Comparison of ENCODE assay signal across 9 cellular contexts in the genomic region with DNA sequence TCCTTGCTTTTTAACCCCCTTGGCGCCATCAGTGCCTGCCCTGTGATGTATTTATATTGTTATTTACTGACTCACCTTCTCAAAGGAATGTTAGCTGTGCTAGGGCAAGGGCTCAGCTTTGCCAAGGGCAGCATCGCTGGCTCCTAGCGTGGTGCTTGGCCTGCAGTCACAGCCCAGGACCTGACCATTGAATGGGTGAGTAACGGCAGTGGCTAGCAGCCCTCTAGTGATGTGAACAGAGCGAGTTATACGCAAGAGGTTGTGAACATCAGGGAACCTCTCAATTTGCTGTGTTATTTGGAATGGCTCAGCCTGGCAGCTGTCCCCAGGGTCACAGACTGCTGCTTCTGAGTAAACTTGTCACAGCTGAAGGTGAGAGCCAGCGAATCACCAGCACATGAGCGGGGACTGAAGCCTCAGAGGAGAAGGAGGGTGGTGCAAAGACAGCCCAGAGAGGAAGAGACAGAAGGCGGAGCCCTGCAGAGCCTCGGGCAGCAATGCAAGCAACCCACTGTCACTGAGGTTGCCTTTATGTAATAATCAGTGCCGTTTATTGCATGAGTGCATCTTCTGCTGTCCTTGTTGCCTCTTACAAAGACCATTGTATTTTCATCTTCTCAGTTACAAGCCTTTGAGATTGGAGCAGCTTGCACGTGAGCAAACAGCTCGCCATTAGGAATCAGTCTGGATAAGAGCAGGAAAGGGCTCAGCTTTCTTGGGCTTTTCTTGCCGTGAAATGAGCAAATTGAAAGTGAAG.
A peak's percentile ranks its signal among the peaks of the same experiment; 100 is the strongest.
DNase-seq lines count a peak whose midpoint lies in the region; ATAC-seq, FAIRE-seq and TF ChIP-seq lines count a peak whose summit lies in the region.
"Had no signal": no experiment of that assay in that cellular context is flagged by ENCODE, and none has a peak within 500 bp of the region (broad histone marks: within the 10 kb centered on the region; RNA-seq: fewer than 3 reads in every experiment).

No MANE protein-coding gene starts in this region.

- H3K27me3 ChIP-seq in Karpas-422 (ENCODE audit: low read length): no peaks in the 10 kb centered on the region
- no peaks in the 10 kb centered on the region for H3K27me3 ChIP-seq in layer of hippocampus (ENCODE audit: control insufficient read depth, insufficient read depth, low read length)

- peaks cover 5% of the 10 kb centered on the region for H3K36me3 Mint-ChIP-seq in activated naive CD4-positive, alpha-beta T cell treated with anti-CD3 and anti-CD28 coated beads, Interleukin-2, amount 50 U/mL, for 24 hours
- H3K36me3 Mint-ChIP-seq: IgD-negative memory B cell had no signal

- no peaks in the 10 kb centered on the region for H3K9me3 ChIP-seq in Karpas-422 (ENCODE audit: low read length)

- no peak for FAIRE-seq in GM12891 (lab: Jason Lieb, UNC)

- H3K36me3 ChIP-seq in Karpas-422 (ENCODE audit: insufficient read depth, low read length): no peaks in the 10 kb centered on the region

- no peaks in the 10 kb centered on the region for H3K9me2 ChIP-seq in Karpas-422 (replicated peaks; ENCODE audit: insufficient read depth, low read length)

- H3K4me1 ChIP-seq in Karpas-422 (ENCODE audit: low read length): peaks cover 58% of the 10 kb centered on the region

- no peak overlapping the region for H2AFZ ChIP-seq in Karpas-422 (ENCODE audit: low read length)

- H3K9me3 Mint-ChIP-seq in activated naive CD4-positive, alpha-beta T cell treated with anti-CD3 and anti-CD28 coated beads, Interleukin-2, amount 50 U/mL, for 24 hours: no peaks in the 10 kb centered on the region

- TF ChIP-seq POLR2A in GM12891 (IDR thresholded peaks at IDR 0.05; ENCODE audit: low read depth, low read length): no peak

- peak overlapping the region; percentile 48 for H3K4me2 ChIP-seq in Karpas-422 (ENCODE audit: low read depth, low read length, poor library complexity, severe bottlenecking)

- peak overlapping the region; percentile 18; the same call in 1 of the 2 replicates for H3K4me3 ChIP-seq in Karpas-422 (ENCODE audit: low read length)

- no peaks in the 10 kb centered on the region for H3K27me3 Mint-ChIP-seq in activated naive CD4-positive, alpha-beta T cell treated with anti-CD3 and anti-CD28 coated beads, Interleukin-2, amount 50 U/mL, for 24 hours

- peaks cover 98% of the 10 kb centered on the region for H3K79me2 ChIP-seq in Karpas-422 (ENCODE audit: low read length)

- DNase-seq in ACHN (peak; percentile 44), Karpas-422 (peak; percentile 81), AG08395 (ENCODE audit: low spot score) (no peak), GM12891 (ENCODE audit: insufficient read length, low spot score) (no peak)
- DNase-seq in effector CD4-positive, alpha-beta T cell: no peak

- no peak for ATAC-seq in GM21381 (IDR thresholded peaks at IDR 0.05; ENCODE audit: unreplicated experiment)

- peak overlapping the region; percentile 34 for H3K9ac ChIP-seq in Karpas-422 (ENCODE audit: low read length)

- peak overlapping the region; percentile 54 for H3K4me3 Mint-ChIP-seq in activated naive CD4-positive, alpha-beta T cell treated with anti-CD3 and anti-CD28 coated beads, Interleukin-2, amount 50 U/mL, for 24 hours
- H3K4me3 Mint-ChIP-seq: IgD-negative memory B cell had no signal

- H3K27ac ChIP-seq in Karpas-422 (ENCODE audit: low read length) (peak overlapping the region; percentile 12; the same call in 1 of the 2 replicates), layer of hippocampus (ENCODE audit: low read depth, low read length) (peak overlapping the region; percentile 13)

- H3K27ac Mint-ChIP-seq in activated naive CD4-positive, alpha-beta T cell treated with anti-CD3 and anti-CD28 coated beads, Interleukin-2, amount 50 U/mL, for 24 hours: peak overlapping the region; percentile 52
- H3K27ac Mint-ChIP-seq: IgD-negative memory B cell had no signal

- in situ Hi-C loops in ACHN (cut with HindIII; ENCODE audit: low pct_ligation_motif_present, low pct_unique_long_range_greater_than_20kb, low sequenced_read_pairs): no loop called here

- peaks cover 62% of the 10 kb centered on the region for H3K4me1 Mint-ChIP-seq in activated naive CD4-positive, alpha-beta T cell treated with anti-CD3 and anti-CD28 coated beads, Interleukin-2, amount 50 U/mL, for 24 hours

- H4K20me1 ChIP-seq in Karpas-422 (ENCODE audit: insufficient read depth, low read depth, low read length): peaks cover 24% of the 10 kb centered on the region; the same call in 1 of the 2 replicates

TF ChIP-seq in GM12891, 5 proteins besides CTCF, POLR2A, EP300 and RAD21:
- TF ChIP-seq PAX5 (IDR thresholded peaks at IDR 0.05; ENCODE audit: insufficient read depth, low read length, severe bottlenecking) (no peak), SPI1 (IDR thresholded peaks at IDR 0.05; ENCODE audit: low read depth, low read length) (no peak), POU2F2 (IDR thresholded peaks at IDR 0.05; ENCODE audit: low read depth, low read length) (no peak), POLR2AphosphoS5 (IDR thresholded peaks at IDR 0.05; ENCODE audit: low read depth, low read length) (no peak), TAF1 (IDR thresholded peaks at IDR 0.05; ENCODE audit: low read depth, low read length) (no peak)

Comparison
In these comparisons a context has a peak if more than half of its experiments do, and no peak if none do; other contexts are left out.
1. DNase-seq: peak in ACHN (single experiment) and Karpas-422 (single experiment); none in effector CD4-positive, alpha-beta T cell (single experiment), AG08395 (single experiment) and GM12891 (single experiment).